In the genomic region with DNA sequence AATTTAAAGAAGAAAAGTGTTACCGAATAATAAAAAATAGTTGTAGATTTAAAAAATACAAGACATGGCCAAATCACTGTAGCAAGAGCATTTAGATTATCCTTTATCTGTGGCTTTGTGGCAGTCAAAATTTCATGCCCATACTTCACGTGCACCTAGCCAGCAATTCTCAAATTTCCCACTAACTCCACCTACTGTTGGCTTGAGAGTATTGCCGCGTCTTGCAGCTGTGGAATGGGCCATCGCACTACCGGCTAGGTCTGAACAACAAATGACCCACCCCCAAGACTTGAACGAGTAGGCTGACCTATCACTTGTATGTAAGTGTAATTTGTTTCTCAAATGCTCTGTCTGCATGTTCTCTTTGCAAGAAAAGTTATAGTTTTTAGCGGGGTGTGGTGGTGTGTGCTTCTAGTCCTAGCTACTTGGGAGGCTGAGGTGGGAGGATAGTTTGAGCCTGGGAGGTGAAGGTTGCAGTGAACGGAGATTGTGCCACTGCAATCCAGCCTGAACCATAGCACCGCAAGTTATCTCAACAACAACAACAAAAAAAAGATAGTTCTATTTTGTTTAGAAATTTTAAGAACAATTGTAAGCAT, we compare ENCODE assay signal across 9 cellular contexts. TPM values are rescaled to one million over a fixed set of nuclear protein-coding genes. Genes with fewer than 3 reads are reported as not detected.
DNase-seq lines count a peak whose midpoint lies in the region; ATAC-seq and TF ChIP-seq lines count a peak whose summit lies in the region.
"Had no signal": no experiment of that assay in that cellular context is flagged by ENCODE, and none has a peak within 500 bp of the region (broad histone marks: within the 10 kb centered on the region; RNA-seq: fewer than 3 reads in every experiment).

No MANE protein-coding gene starts in this region.

- H3K27ac ChIP-seq in DOHH2 (ENCODE audit: low read depth, low read length) (no peak overlapping the region), HCT116 (ENCODE audit: low read depth, low read length) (no peak overlapping the region)

- peaks cover 6% of the 10 kb centered on the region for H3K27me3 Mint-ChIP-seq in brain
- H3K27me3 Mint-ChIP-seq: memory B cell had no signal

- ATAC-seq in HCT116 (peak; percentile 66), HG03025 (IDR thresholded peaks at IDR 0.05; ENCODE audit: low FRiP score, unreplicated experiment) (no peak)

- no TSS peak for BruUV-seq in HCT116 (replicated peaks; lab: Mats Ljungman, UMichigan)

- TF ChIP-seq RAD21 in HCT116 (IDR thresholded peaks at IDR 0.05; ENCODE audit: low read depth): no peak

- no peaks in the 10 kb centered on the region for H3K27me3 ChIP-seq in DOHH2 (ENCODE audit: control insufficient read depth, low read length)
- no peaks in the 10 kb centered on the region for H3K27me3 ChIP-seq in HCT116 (ENCODE audit: insufficient read depth, low read length)

- H3K9ac ChIP-seq in HCT116 (ENCODE audit: low read length): no peak overlapping the region

- TF ChIP-seq POLR2A in HCT116 (IDR thresholded peaks at IDR 0.05; ENCODE audit: borderline replicate concordance, extremely low read depth, insufficient read depth, insufficient read length): no peak

- H3F3A ChIP-seq in DOHH2 (ENCODE audit: control insufficient read depth, insufficient read depth): no peaks in the 10 kb centered on the region

- H3K4me1 Mint-ChIP-seq in brain: peaks cover 4% of the 10 kb centered on the region
- H3K4me1 Mint-ChIP-seq: memory B cell had no signal

- H3K9me3 ChIP-seq in DOHH2 (ENCODE audit: control insufficient read depth, insufficient read depth, low read length): no peaks in the 10 kb centered on the region
- H3K9me3 ChIP-seq in HCT116 (ENCODE audit: control insufficient read depth in 1 of 2, insufficient read depth in 1 of 2, low read depth in 1 of 2, low read length in 2 of 2): peaks cover 5 to 31% of the 10 kb centered on the region in 2 experiments; a peak in 2 of 4 replicates

- DNase-seq in HCT116 (ENCODE audit: low read depth, low spot score) (no peak), NCI-H748 treated with DMSO at 0.1 percent for 48 hours (lab: John Stamatoyannopoulos, UW) (peak; percentile 1), lung microvascular endothelial cell (ENCODE audit: low read depth in 2 of 2) (peak; percentile 1 to 14), putamen (ENCODE audit: low spot score) (no peak), NCI-H1436 (lab: John Stamatoyannopoulos, UW) (no peak)

- RAD21 ChIA-PET in HCT116 (lab: Charles Lee; ENCODE audit: low non-redundant PET in 1 of 2, low total read pairs in 2 of 2, uncharacterized antibody in 2 of 2, unreplicated experiment in 2 of 2): no interaction called here

- no peak overlapping the region for H3K27ac Mint-ChIP-seq in brain
- H3K27ac Mint-ChIP-seq: memory B cell had no signal

- H3K4me1 ChIP-seq in DOHH2 (ENCODE audit: control insufficient read depth, low read length) (no peaks in the 10 kb centered on the region), HCT116 (ENCODE audit: control insufficient read depth in 1 of 2, insufficient read depth in 2 of 2, low read length in 2 of 2) (no peaks in the 10 kb centered on the region)

- peaks cover 0 to 7% (median 0%) of the 10 kb centered on the region in 5 experiments for H3K9me3 Mint-ChIP-seq in brain

- no peak overlapping the region for H3K4me3 ChIP-seq in DOHH2 (ENCODE audit: low read length)
- no peak overlapping the region for H3K4me3 ChIP-seq in HCT116 (replicated peaks in 1 of 2; ENCODE audit: low read depth in 1 of 2, low read length in 2 of 2)

- POLR2A ChIA-PET in HCT116 (lab: Charles Lee): no interaction called here

- H2AFZ ChIP-seq in HCT116 (ENCODE audit: low read depth, low read length, poor library complexity, severe bottlenecking): no peak overlapping the region

- H3K36me3 ChIP-seq in DOHH2 (ENCODE audit: control insufficient read depth, low read length) (no peaks in the 10 kb centered on the region), HCT116 (ENCODE audit: control insufficient read depth in 1 of 2, insufficient read depth in 2 of 2, low read length in 2 of 2) (no peaks in the 10 kb centered on the region)

- no peaks in the 10 kb centered on the region for H3K36me3 Mint-ChIP-seq in brain
- H3K36me3 Mint-ChIP-seq: memory B cell had no signal

- CTCF ChIA-PET in HCT116 (lab: Charles Lee): no interaction called here

- no peak overlapping the region for H3K4me2 ChIP-seq in DOHH2 (ENCODE audit: low read length)
- H3K4me2 ChIP-seq in HCT116 (ENCODE audit: low read length): no peak overlapping the region

- TF ChIP-seq CTCF in DOHH2 (IDR thresholded peaks at IDR 0.05; ENCODE audit: low read depth, low read length, poor library complexity, severe bottlenecking): peak; percentile 73
- peak in 2 of 3 experiments; percentile 42 to 48; a peak in 3 of 6 replicates for TF ChIP-seq CTCF in HCT116 (IDR thresholded peaks at IDR 0.05 in 2 of 3, conservative IDR thresholded peaks at IDR 0.05 in 1 of 3; ENCODE audit: borderline replicate concordance in 1 of 3, insufficient read depth in 1 of 3, low read depth in 2 of 3, low read length in 2 of 3)
- peak; percentile 47 to 68 for TF ChIP-seq CTCF in brain (conservative IDR thresholded peaks at IDR 0.05)

- intact Hi-C loops in HCT116 (cut with micrococcal nuclease): no loop called here

- H3K79me2 ChIP-seq in DOHH2 (ENCODE audit: control insufficient read depth, low read length): no peaks in the 10 kb centered on the region
- H3K79me2 ChIP-seq in HCT116 (ENCODE audit: insufficient read depth, low read length): no peaks in the 10 kb centered on the region

- H3K9me2 ChIP-seq in DOHH2 (replicated peaks; ENCODE audit: control insufficient read depth, low read length) (no peaks in the 10 kb centered on the region), HCT116 (ENCODE audit: insufficient read depth) (no peaks in the 10 kb centered on the region)

- H3K4me3 Mint-ChIP-seq in brain: no peak overlapping the region
- H3K4me3 Mint-ChIP-seq: memory B cell had no signal

- no peaks in the 10 kb centered on the region for H4K20me1 ChIP-seq in DOHH2 (ENCODE audit: control insufficient read depth, insufficient read depth, low read depth, low read length)
- H4K20me1 ChIP-seq in HCT116 (ENCODE audit: insufficient read depth): no peaks in the 10 kb centered on the region

TF ChIP-seq in HCT116, 20 proteins besides CTCF, POLR2A, EP300 and RAD21:
- TF ChIP-seq ATF3 (IDR thresholded peaks at IDR 0.05) (no peak), POLR2AphosphoS5 (IDR thresholded peaks at IDR 0.05; ENCODE audit: low read depth, low read length) (no peak), MAX (IDR thresholded peaks at IDR 0.05) (no peak), ELF1 (IDR thresholded peaks at IDR 0.05; ENCODE audit: borderline replicate concordance, low read depth) (no peak), EGR1 (IDR thresholded peaks at IDR 0.05; ENCODE audit: low read depth) (no peak), CBX3 (IDR thresholded peaks at IDR 0.05; ENCODE audit: low read depth) (no peak), JUND (IDR thresholded peaks at IDR 0.05) (no peak), SRF (IDR thresholded peaks at IDR 0.05; ENCODE audit: low read depth) (no peak), SP1 (IDR thresholded peaks at IDR 0.05; ENCODE audit: low read depth) (no peak)
TF ChIP-seq in HCT116: peak in this region for 0.

RNA-seq across cellular contexts. Expression of gene KRTAP13-4, which starts 4.1 kb away (rescaled TPM):
- total RNA-seq in HCT116 (2021; ENCODE audit: unreplicated experiment) (not detected), lung microvascular endothelial cell (not detected in 2 replicates)
- polyA plus RNA-seq in HCT116 (2012): not detected in 2 replicates
- polyA plus RNA-seq in brain (ENCODE audit: insufficient read depth, low read depth, low replicate concordance): not detected

RNA-seq across cellular contexts. Expression of gene KRTAP15-1, which starts 5.9 kb away (rescaled TPM):
- total RNA-seq in HCT116 (2021; ENCODE audit: unreplicated experiment): not detected
- not detected in 2 replicates for polyA plus RNA-seq in HCT116 (2012)
- polyA plus RNA-seq in brain (ENCODE audit: insufficient read depth, low read depth, low replicate concordance): not detected
- total RNA-seq in lung microvascular endothelial cell: not detected in 2 replicates

RNA-seq across cellular contexts. Expression of gene KRTAP13-3, which starts 8.4 kb away (rescaled TPM):
- total RNA-seq in HCT116 (2021; ENCODE audit: unreplicated experiment): not detected
- polyA plus RNA-seq in HCT116 (2012): not detected in 2 replicates
- polyA plus RNA-seq in brain (ENCODE audit: insufficient read depth, low read depth, low replicate concordance): not detected
- total RNA-seq in lung microvascular endothelial cell: not detected in 2 replicates

RNA-seq across cellular contexts. Expression of gene KRTAP13-1, which starts 38.3 kb away (rescaled TPM):
- total RNA-seq in HCT116 (2021; ENCODE audit: unreplicated experiment) (not detected), lung microvascular endothelial cell (not detected in 2 replicates)
- not detected in 2 replicates for polyA plus RNA-seq in HCT116 (2012)
- not detected for polyA plus RNA-seq in brain (ENCODE audit: insufficient read depth, low read depth, low replicate concordance)

RNA-seq across cellular contexts. Expression of gene KRTAP19-1, which starts 46.0 kb away (rescaled TPM):
- not detected for total RNA-seq in HCT116 (2021; ENCODE audit: unreplicated experiment)
- polyA plus RNA-seq in HCT116 (2012): not detected in 2 replicates
- not detected for polyA plus RNA-seq in brain (ENCODE audit: insufficient read depth, low read depth, low replicate concordance)
- total RNA-seq in lung microvascular endothelial cell: not detected in 2 replicates

Comparison
In these comparisons a context has a peak if more than half of its experiments do, and no peak if none do; other contexts are left out.
1. DNase-seq: peak in NCI-H748 treated with DMSO at 0.1 percent for 48 hours (single experiment) and lung microvascular endothelial cell (2 of 2); none in HCT116 (single experiment), putamen (single experiment) and NCI-H1436 (single experiment).
2. Peak in every context shown above with its lines, with median percentiles within 50 percentile points of each other: CTCF ChIP-seq.